Comparison of ENCODE assay signal across 31 cellular contexts in the genomic region with DNA sequence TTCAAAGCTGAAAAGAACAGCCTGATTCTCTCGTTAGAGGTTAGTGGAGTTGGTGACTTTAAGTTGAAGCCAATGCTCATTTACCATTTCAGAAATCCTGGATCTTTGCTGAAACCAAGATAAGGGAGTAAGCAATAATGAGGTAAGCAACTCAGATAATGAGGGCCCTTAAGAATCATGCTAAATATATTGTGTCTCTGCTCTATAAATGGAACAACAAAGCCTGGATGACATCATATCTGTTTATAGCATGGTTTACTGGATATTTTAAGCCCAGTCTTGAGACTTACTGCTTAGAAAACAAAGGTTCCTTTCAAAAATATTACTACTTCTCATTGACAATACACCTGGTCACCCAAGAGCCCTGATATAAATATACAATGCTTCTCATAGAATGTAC.
"Had no signal": no experiment of that assay in that cellular context is flagged by ENCODE, and none has a peak within 500 bp of the region (broad histone marks: within the 10 kb centered on the region; RNA-seq: fewer than 3 reads in every experiment).

No MANE protein-coding gene starts in this region.

- H3K27ac ChIP-seq: brain microvascular endothelial cell, esophagus muscularis mucosa, foreskin keratinocyte, gastrocnemius medialis, WERI-Rb-1 had no signal

- H3K36me3 ChIP-seq: brain microvascular endothelial cell, esophagus muscularis mucosa, gastrocnemius medialis, WERI-Rb-1 had no signal

- DNase-seq: activated B cell treated with CpG ODN at 0.5 μM for 24 hours; activated CD4-positive, alpha-beta T cell treated with anti-CD3 and anti-CD28 coated beads for 48 hours; activated CD4-positive, alpha-beta T cell treated with anti-CD3 and anti-CD28 coated beads, Interleukin-2, amount 50 U/mL, for 1 hour; activated CD4-positive, alpha-beta T cell treated with anti-CD3 and anti-CD28 coated beads, Interleukin-2, amount 50 U/mL, for 48 hours; activated CD8-positive, alpha-beta memory T cell treated with anti-CD3 and anti-CD28 coated beads for 24 hours; activated CD8-positive, alpha-beta T cell treated with anti-CD3 and anti-CD28 coated beads for 36 hours; activated effector memory CD4-positive, alpha-beta T cell treated with Interleukin-2 at 50 U/mL for 16 hours; activated gamma-delta T cell treated with Interleukin-2 at 50 U/mL for 16 hours; activated naive CD4-positive, alpha-beta T cell treated with anti-CD3 and anti-CD28 coated beads, Interleukin-2, amount 50 U/mL, for 16 hours; activated naive CD4-positive, alpha-beta T cell treated with Interleukin-2 at 50 U/mL for 16 hours; activated T-cell treated with anti-CD3 and anti-CD28 coated beads, Interleukin-2, amount 50 U/mL, for 4 hours; amniotic stem cell; anterior cingulate cortex; brain microvascular endothelial cell; caudate nucleus; cortex of kidney; dermis blood vessel endothelial cell; effector CD4-positive, alpha-beta T cell; effector memory CD8-positive, alpha-beta T cell; erythroblast; foreskin keratinocyte; gastrocnemius medialis; T-helper 1 cell; T-helper 17 cell; T1000; WERI-Rb-1 had no signal

- H3K27me3 ChIP-seq: brain microvascular endothelial cell, esophagus muscularis mucosa, gastrocnemius medialis had no signal

- ATAC-seq: activated CD4-positive, CD25-positive, alpha-beta regulatory T cell treated with anti-CD3 and anti-CD28 coated beads, Interleukin-2, amount 50 U/mL, for 24 hours; activated CD8-positive, alpha-beta T cell treated with anti-CD3 and anti-CD28 coated beads for 36 hours; activated T-cell treated with anti-CD3 and anti-CD28 coated beads, Interleukin-2, amount 50 U/mL, for 4 hours; activated T-helper 17 cell treated with anti-CD3 and anti-CD28 coated beads, Interleukin-2, amount 50 U/mL, for 72 hours; effector memory CD8-positive, alpha-beta T cell; foreskin keratinocyte; gastrocnemius medialis; T-helper 17 cell had no signal

- FAIRE-seq: astrocyte, colon had no signal

- H3K4me3 ChIP-seq: esophagus muscularis mucosa, gastrocnemius medialis had no signal

- H3K4me1 ChIP-seq: foreskin keratinocyte, gastrocnemius medialis had no signal

- H3K9me3 ChIP-seq: esophagus muscularis mucosa, gastrocnemius medialis had no signal
